ENCODE assay signal across 8 cellular contexts in genomic region chr5:36877667-36878420, GRCh38. TPM values are rescaled to one million over a fixed set of nuclear protein-coding genes. Genes with fewer than 3 reads are reported as not detected.
DNase-seq lines count a peak whose midpoint lies in the region; ATAC-seq and TF ChIP-seq lines count a peak whose summit lies in the region.

No MANE protein-coding gene starts in this region.

- ATAC-seq in right lobe of liver (no peak), HG03280 (IDR thresholded peaks at IDR 0.05; ENCODE audit: unreplicated experiment) (no peak)

- POLR2A ChIA-PET in BJ (lab: Charles Lee) (interaction anchor here (0.7 kb wide), 1 partner anchor 110 kb away, joined by 8 read pairs; no protein-coding TSS in a partner anchor), MCF 10A (lab: Yijun Ruan, JAX) (interaction anchor here (0.6 to 6.2 kb wide), 18 partner anchors 8 to 427 kb away, joined by 3 to 79 read pairs (median 4); no protein-coding TSS in a partner anchor)

- DNase-seq in BJ (ENCODE audit: low read depth) (no peak), GM20000 (ENCODE audit: low spot score) (peak; percentile 64), NCI-H526 treated with DMSO at 0.1 percent for 48 hours (lab: John Stamatoyannopoulos, UW) (peak; percentile 77), MCF 10A (ENCODE audit: unreplicated experiment) (peak; percentile 69), right lobe of liver (no peak), testis (peak; percentile 46), NCI-H1930 (lab: John Stamatoyannopoulos, UW) (no peak)

- H3K27ac ChIP-seq in right lobe of liver (peak overlapping the region; percentile 91 to 97 (median 93)), testis (peak overlapping the region; percentile 99)

- peaks cover 0 to 54% (median 16%) of the 10 kb centered on the region in 4 donors for H3K4me1 ChIP-seq in right lobe of liver
- peaks cover 12% of the 10 kb centered on the region for H3K4me1 ChIP-seq in testis

- H3K27me3 ChIP-seq in BJ (ENCODE audit: control insufficient read depth, insufficient read depth, low read length) (no peaks in the 10 kb centered on the region), right lobe of liver (no peaks in the 10 kb centered on the region), testis (no peaks in the 10 kb centered on the region)

- no peaks in the 10 kb centered on the region for H3K36me3 Mint-ChIP-seq in MCF 10A (ENCODE audit: insufficient read depth, unreplicated experiment)

- BruUV-seq in MCF 10A (replicated peaks; lab: Mats Ljungman, UMichigan): TSS peak; percentile 50

- no peak for TF ChIP-seq CTCF in BJ (IDR thresholded peaks at IDR 0.05; ENCODE audit: insufficient read depth, low read depth, low read length)
- TF ChIP-seq CTCF in GM20000 (IDR thresholded peaks at IDR 0.05; ENCODE audit: extremely low read depth, missing control alignments): no peak
- no peak for TF ChIP-seq CTCF in MCF 10A (IDR thresholded peaks at IDR 0.05; ENCODE audit: unreplicated experiment)
- no peak for TF ChIP-seq CTCF in right lobe of liver (IDR thresholded peaks at IDR 0.05)
- TF ChIP-seq CTCF in testis (IDR thresholded peaks at IDR 0.05): no peak

- H3K27ac Mint-ChIP-seq in MCF 10A (ENCODE audit: low read depth, unreplicated experiment): peak overlapping the region; percentile 97

- WGBS in right lobe of liver (ENCODE audit: insufficient coverage, low coverage, low lambda C conversion rate, missing lambda C conversion rate): 0% methylated on average over 12 of the region's 12 CpGs
- 0% methylated on average over 12 of the region's 12 CpGs for WGBS in testis, 2 donors

- H3K27me3 Mint-ChIP-seq in MCF 10A (ENCODE audit: insufficient read depth, unreplicated experiment): no peaks in the 10 kb centered on the region

- intact Hi-C loops in MCF 10A (cut with micrococcal nuclease) (no loop called here), right lobe of liver (cut with DNase I) (no loop called here), testis (cut with DNase I; ENCODE audit: low total_unique reads) (no loop called here)

- CTCF ChIA-PET in BJ (lab: Yijun Ruan, JAX): interaction anchor here (0.6 kb wide), 1 partner anchor 73 kb away, joined by 4 read pairs; no protein-coding TSS in a partner anchor
- CTCF ChIA-PET in MCF 10A (lab: Yijun Ruan, JAX): interaction anchor here (0.6 to 1.5 kb wide), 7 partner anchors 8 to 69 kb away, joined by 3 to 5 read pairs (median 3); no protein-coding TSS in a partner anchor

- H3K9me3 ChIP-seq in right lobe of liver (no peaks in the 10 kb centered on the region), testis (no peaks in the 10 kb centered on the region)

- H3K4me3 ChIP-seq in BJ (ENCODE audit: low read depth, low read length) (peak overlapping the region; percentile 95), right lobe of liver (peak overlapping the region; percentile 65 to 86 (median 77)), testis (peak overlapping the region; percentile 90 to 94)

- H3K9me3 Mint-ChIP-seq in MCF 10A (ENCODE audit: unreplicated experiment): no peaks in the 10 kb centered on the region

- H3K36me3 ChIP-seq in BJ (ENCODE audit: control insufficient read depth, insufficient read depth, low read length) (no peaks in the 10 kb centered on the region), right lobe of liver (no peaks in the 10 kb centered on the region), testis (ENCODE audit: low read depth, missing control alignments) (no peaks in the 10 kb centered on the region)

- H3K4me3 Mint-ChIP-seq in MCF 10A (ENCODE audit: unreplicated experiment): peak overlapping the region; percentile 93

- H3K4me1 Mint-ChIP-seq in MCF 10A (ENCODE audit: insufficient read depth, unreplicated experiment): peaks cover 30% of the 10 kb centered on the region

- TF ChIP-seq POLR2A in right lobe of liver (IDR thresholded peaks at IDR 0.05): no peak
- no peak for TF ChIP-seq POLR2A in testis (IDR thresholded peaks at IDR 0.05)

RNA-seq across cellular contexts. Expression of gene NIPBL, which starts 1.3 kb away (rescaled TPM):
- polyA plus RNA-seq in BJ (2011; rRNA removed) (25.6 and 30.1 TPM in 2 replicates), testis (ENCODE audit: insufficient read depth, low read depth, low replicate concordance) (13.8 TPM)
- polyA minus RNA-seq in BJ (2011; rRNA and poly(A)+ RNA removed): 62.3 and 72.9 TPM in 2 replicates
- total RNA-seq in MCF 10A (2022) (46.2 and 51.0 TPM in 2 replicates), right lobe of liver (10 to 100 TPM; 16.0 to 29.2 (median 24.6) TPM), testis (10 to 100 TPM; 76.6 to 80.2 TPM)

Comparison
In these comparisons a context has a peak if more than half of its experiments do, and no peak if none do; other contexts are left out.
1. DNase-seq: peak in GM20000 (single experiment), NCI-H526 treated with DMSO at 0.1 percent for 48 hours (single experiment), MCF 10A (single experiment) and testis (single experiment); none in BJ (single experiment), right lobe of liver (0 of 3) and NCI-H1930 (0 of 2).
2. Peak in every context shown above with its lines, with median percentiles within 50 percentile points of each other: H3K4me3 ChIP-seq.